In the genomic region with DNA sequence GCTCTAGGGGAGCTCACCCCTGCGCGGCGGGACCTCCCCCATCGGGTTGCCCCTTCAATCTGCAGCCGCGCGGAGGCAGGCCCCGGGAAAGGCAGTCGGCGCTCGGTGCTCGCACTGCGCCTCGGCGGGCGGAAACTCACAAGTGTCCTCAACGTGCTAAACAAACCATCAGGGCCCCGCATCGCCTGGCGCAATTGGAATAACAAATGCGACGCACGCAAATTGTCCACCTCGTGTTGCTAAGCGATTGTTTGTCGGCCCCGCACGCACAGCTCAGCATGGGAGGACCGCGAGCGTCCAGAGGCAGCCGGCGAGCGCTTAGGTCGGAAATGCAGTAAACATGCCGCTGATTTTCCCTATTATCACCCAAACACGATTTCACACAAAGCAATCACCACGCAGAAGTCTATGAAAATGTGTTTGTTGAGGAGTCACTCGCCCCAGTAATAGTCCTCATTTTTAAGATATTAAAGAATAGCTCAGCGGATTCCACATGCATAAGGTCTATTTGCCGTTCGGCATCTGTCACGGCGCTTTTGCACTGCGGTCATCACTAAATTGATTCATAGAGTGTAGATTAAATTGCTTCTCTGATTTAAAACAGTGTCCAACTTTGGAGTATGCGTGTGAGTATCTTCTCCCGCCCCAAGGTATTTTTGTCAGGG, we compare ENCODE assay signal across 20 cellular contexts. TPM values are rescaled to one million over a fixed set of nuclear protein-coding genes. Genes with fewer than 3 reads are reported as not detected.
DNase-seq lines count a peak whose midpoint lies in the region; ATAC-seq and TF ChIP-seq lines count a peak whose summit lies in the region.
"Had no signal": no experiment of that assay in that cellular context is flagged by ENCODE, and none has a peak within 500 bp of the region (broad histone marks: within the 10 kb centered on the region; RNA-seq: fewer than 3 reads in every experiment).

No MANE protein-coding gene starts in this region.

- H3K36me3 Mint-ChIP-seq in endothelial cell (ENCODE audit: low read depth, unreplicated experiment), result no peaks in the 10 kb centered on the region
- H3K36me3 Mint-ChIP-seq in nephron progenitor cell (ENCODE audit: low read depth), result no peaks in the 10 kb centered on the region
- H3K36me3 Mint-ChIP-seq: activated naive CD4-positive, alpha-beta T cell treated with anti-CD3 and anti-CD28 coated beads, Interleukin-2, amount 50 U/mL, for 24 hours; stimulated activated memory B cell treated with anti-CD40 and anti-IgM and Interleukin-4, amounts not matched to agents 10 μg/mL and 1 μg/mL and 100 μg/mL, for 72 hours had no signal

- H3K4me1 ChIP-seq in HUES64 (ENCODE audit: insufficient read depth, low read length), result peaks cover 68% of the 10 kb centered on the region
- H3K4me1 ChIP-seq in mucosa of descending colon (ENCODE audit: low read depth), result peaks cover 22% of the 10 kb centered on the region

- H3K36me3 ChIP-seq in HUES64 (ENCODE audit: insufficient read depth, low read length) (no peaks in the 10 kb centered on the region), mucosa of descending colon (ENCODE audit: low read depth) (no peaks in the 10 kb centered on the region)
- H3K36me3 ChIP-seq: transverse colon had no signal

- H3K4me3 Mint-ChIP-seq in endothelial cell (ENCODE audit: unreplicated experiment), result no peak overlapping the region
- peak overlapping the region; percentile 22 for H3K4me3 Mint-ChIP-seq in nephron progenitor cell
- H3K4me3 Mint-ChIP-seq: activated naive CD4-positive, alpha-beta T cell treated with anti-CD3 and anti-CD28 coated beads, Interleukin-2, amount 50 U/mL, for 24 hours; stimulated activated memory B cell treated with anti-CD40 and anti-IgM and Interleukin-4, amounts not matched to agents 10 μg/mL and 1 μg/mL and 100 μg/mL, for 72 hours had no signal

- H3K27me3 Mint-ChIP-seq in endothelial cell (ENCODE audit: unreplicated experiment), result peaks cover 30% of the 10 kb centered on the region
- H3K27me3 Mint-ChIP-seq in nephron progenitor cell (ENCODE audit: low read depth, poor library complexity), result peaks cover 99% of the 10 kb centered on the region

- H3K4me3 ChIP-seq in HUES64 (ENCODE audit: low read length), result peak overlapping the region; percentile 56
- H3K4me3 ChIP-seq in mucosa of descending colon, result no peak overlapping the region
- H3K4me3 ChIP-seq: lung, SK-N-MC, transverse colon had no signal

- no peaks in the 10 kb centered on the region for H3K9me3 ChIP-seq in HUES64 (ENCODE audit: insufficient read depth, low read depth, low read length)
- H3K9me3 ChIP-seq in mucosa of descending colon, result no peaks in the 10 kb centered on the region
- H3K9me3 ChIP-seq: transverse colon had no signal

- H3K9me3 Mint-ChIP-seq in endothelial cell (ENCODE audit: unreplicated experiment), result no peaks in the 10 kb centered on the region
- H3K9me3 Mint-ChIP-seq in nephron progenitor cell, result no peaks in the 10 kb centered on the region
- H3K9me3 Mint-ChIP-seq: activated naive CD4-positive, alpha-beta T cell treated with anti-CD3 and anti-CD28 coated beads, Interleukin-2, amount 50 U/mL, for 24 hours; stimulated activated memory B cell treated with anti-CD40 and anti-IgM and Interleukin-4, amounts not matched to agents 10 μg/mL and 1 μg/mL and 100 μg/mL, for 72 hours had no signal

- no peak overlapping the region for H3K27ac ChIP-seq in HUES64 (ENCODE audit: low read depth, low read length)
- H3K27ac ChIP-seq: SK-N-MC, transverse colon had no signal

- H3K27ac Mint-ChIP-seq in endothelial cell (ENCODE audit: unreplicated experiment) (no peak overlapping the region), nephron progenitor cell (no peak overlapping the region)
- H3K27ac Mint-ChIP-seq: activated naive CD4-positive, alpha-beta T cell treated with anti-CD3 and anti-CD28 coated beads, Interleukin-2, amount 50 U/mL, for 24 hours; stimulated activated memory B cell treated with anti-CD40 and anti-IgM and Interleukin-4, amounts not matched to agents 10 μg/mL and 1 μg/mL and 100 μg/mL, for 72 hours had no signal

- no peak overlapping the region for H3K9ac ChIP-seq in HUES64 (ENCODE audit: low read depth, low read length)

- H3K4me1 Mint-ChIP-seq in endothelial cell (ENCODE audit: unreplicated experiment), result peaks cover 33% of the 10 kb centered on the region
- H3K4me1 Mint-ChIP-seq in nephron progenitor cell, result peaks cover 54% of the 10 kb centered on the region

- TF ChIP-seq CTCF in endothelial cell (IDR thresholded peaks at IDR 0.05; ENCODE audit: unreplicated experiment) (no peak), nephron progenitor cell (IDR thresholded peaks at IDR 0.05) (no peak), mucosa of descending colon (IDR thresholded peaks at IDR 0.05) (no peak)

- no peak for ATAC-seq in mucosa of descending colon
- no peak for ATAC-seq in HG02571 (IDR thresholded peaks at IDR 0.05; ENCODE audit: unreplicated experiment)
- ATAC-seq: PC-3; stimulated activated memory B cell treated with anti-CD40 and anti-IgM and Interleukin-4, amounts not matched to agents 10 μg/mL and 1 μg/mL and 100 μg/mL, for 72 hours had no signal

- intact Hi-C loops in mucosa of descending colon (cut with DNase I, micrococcal nuclease), result no loop called here

- WGBS in HUES64, result under 1% methylated on average over 46 of the region's 47 CpGs

- H3K27me3 ChIP-seq in HUES64 (ENCODE audit: insufficient read depth, low read length), result peaks cover 100% of the 10 kb centered on the region

- DNase-seq in NCI-H748 (lab: John Stamatoyannopoulos, UW; ENCODE audit: unreplicated experiment) (peak; percentile 43), NCI-H748 treated with DMSO at 0.1 percent for 48 hours (lab: John Stamatoyannopoulos, UW) (no peak), endothelial cell (ENCODE audit: low spot score) (peak; percentile 45), nephron progenitor cell (peak; percentile 46), mucosa of descending colon (no peak), NCI-H1694 treated with DMSO at 0.1 percent for 48 hours (lab: John Stamatoyannopoulos, UW) (no peak)
- DNase-seq: DND-41, NCI-H1417 treated with DMSO at 0.1 percent for 48 hours, NCI-H226, nucleus accumbens, PC-3, transverse colon had no signal

RNA-seq across cellular contexts. Expression of a gene that starts 3.2 kb away (rescaled TPM):
- polyA plus RNA-seq in HUES64 (2013, experiment 1 of 2), result 2.5 TPM
- polyA plus RNA-seq in HUES64 (2013, experiment 2 of 2), result 3.4 TPM
- total RNA-seq in endothelial cell (ENCODE audit: unreplicated experiment), result not detected
- total RNA-seq in mucosa of descending colon, result not detected
- total RNA-seq: fibroblast of villous mesenchyme, PC-3 had no signal
- polyA plus RNA-seq: CD14-positive monocyte had no signal

Comparison
In these comparisons a context has a peak if more than half of its experiments do, and no peak if none do; other contexts are left out.
1. DNase-seq: peak in NCI-H748 (single experiment), endothelial cell (single experiment) and nephron progenitor cell (single experiment); none in NCI-H748 treated with DMSO at 0.1 percent for 48 hours (single experiment), mucosa of descending colon (0 of 3) and NCI-H1694 treated with DMSO at 0.1 percent for 48 hours (single experiment).